1 cellular context compared by ENCODE assay signal in the genomic region with DNA sequence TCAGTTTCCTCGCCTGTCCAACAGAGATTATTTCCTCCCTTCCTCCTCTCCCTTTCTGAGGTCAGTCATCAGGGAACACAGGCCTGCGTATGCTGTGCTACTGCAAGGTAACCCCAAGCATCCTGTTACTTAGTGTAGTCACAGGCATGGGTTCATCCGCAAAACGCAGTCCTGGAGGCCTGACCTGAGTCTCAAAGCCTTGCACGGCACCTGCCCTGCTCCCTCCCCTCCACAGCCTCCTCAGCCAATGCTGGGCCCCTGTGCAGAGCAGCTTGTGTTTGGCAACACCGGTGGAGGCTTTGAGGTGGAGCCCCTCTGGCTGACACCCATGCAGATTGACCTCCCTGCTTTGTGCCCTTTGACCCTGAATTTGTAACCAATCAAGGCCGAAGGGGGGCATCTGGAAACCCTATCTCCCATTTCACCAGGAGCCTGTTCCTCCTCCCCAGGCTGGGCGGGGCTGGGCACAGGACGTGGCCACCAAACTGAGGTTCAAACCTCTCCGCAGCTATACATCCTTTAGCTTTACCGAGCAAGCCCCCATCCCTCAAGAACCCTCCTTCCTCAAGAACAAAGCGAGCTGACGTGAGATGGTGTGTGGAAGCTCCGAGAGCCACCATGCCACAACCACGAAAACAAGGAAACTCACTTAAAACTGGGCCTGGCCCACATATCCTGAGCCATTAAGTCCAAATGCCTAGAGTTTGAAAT.
TF ChIP-seq lines count a peak whose summit lies in the region.

No MANE protein-coding gene starts in this region.

TF ChIP-seq in IMR-90, 13 proteins besides CTCF, POLR2A, EP300 and RAD21:
- no peak for TF ChIP-seq MXI1 (IDR thresholded peaks at IDR 0.05; ENCODE audit: borderline replicate concordance, low read depth, low read length)
- TF ChIP-seq NFE2L2 (IDR thresholded peaks at IDR 0.05; ENCODE audit: low read depth, low read length) = no peak
